Comparison of ENCODE assay signal across 1 cellular context in genomic region chr7:107169120-107170050, GRCh38.
TF ChIP-seq lines count a peak whose summit lies in the region.

No MANE protein-coding gene starts in this region.

TF ChIP-seq in HepG2, 621 proteins besides CTCF, POLR2A, EP300 and RAD21 (continued from another document and continues in another):
- TF ChIP-seq, protein P1, sequence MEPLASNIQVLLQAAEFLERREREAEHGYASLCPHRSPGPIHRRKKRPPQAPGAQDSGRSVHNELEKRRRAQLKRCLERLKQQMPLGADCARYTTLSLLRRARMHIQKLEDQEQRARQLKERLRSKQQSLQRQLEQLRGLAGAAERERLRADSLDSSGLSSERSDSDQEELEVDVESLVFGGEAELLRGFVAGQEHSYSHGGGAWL (CRISPR knock-in tag; IDR thresholded peaks at IDR 0.05): 0 out of 2 replicates have a peak, but pooled peaks have one; percentile 54
- no peak for TF ChIP-seq ATF1 (CRISPR knock-in tag; IDR thresholded peaks at IDR 0.05)
- TF ChIP-seq, protein P2, sequence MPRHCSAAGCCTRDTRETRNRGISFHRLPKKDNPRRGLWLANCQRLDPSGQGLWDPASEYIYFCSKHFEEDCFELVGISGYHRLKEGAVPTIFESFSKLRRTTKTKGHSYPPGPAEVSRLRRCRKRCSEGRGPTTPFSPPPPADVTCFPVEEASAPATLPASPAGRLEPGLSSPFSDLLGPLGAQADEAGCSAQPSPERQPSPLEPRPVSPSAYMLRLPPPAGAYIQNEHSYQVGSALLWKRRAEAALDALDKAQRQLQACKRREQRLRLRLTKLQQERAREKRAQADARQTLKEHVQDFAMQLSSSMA (CRISPR knock-in tag; IDR thresholded peaks at IDR 0.05): no peak
- TF ChIP-seq AKAP8 (CRISPR knock-in tag; IDR thresholded peaks at IDR 0.05): peak; percentile 92; the same call in 1 of the 2 replicates
- TF ChIP-seq ZNF75D (CRISPR knock-in tag; IDR thresholded peaks at IDR 0.05; ENCODE audit: borderline replicate concordance): no peak
- TF ChIP-seq, protein P3, sequence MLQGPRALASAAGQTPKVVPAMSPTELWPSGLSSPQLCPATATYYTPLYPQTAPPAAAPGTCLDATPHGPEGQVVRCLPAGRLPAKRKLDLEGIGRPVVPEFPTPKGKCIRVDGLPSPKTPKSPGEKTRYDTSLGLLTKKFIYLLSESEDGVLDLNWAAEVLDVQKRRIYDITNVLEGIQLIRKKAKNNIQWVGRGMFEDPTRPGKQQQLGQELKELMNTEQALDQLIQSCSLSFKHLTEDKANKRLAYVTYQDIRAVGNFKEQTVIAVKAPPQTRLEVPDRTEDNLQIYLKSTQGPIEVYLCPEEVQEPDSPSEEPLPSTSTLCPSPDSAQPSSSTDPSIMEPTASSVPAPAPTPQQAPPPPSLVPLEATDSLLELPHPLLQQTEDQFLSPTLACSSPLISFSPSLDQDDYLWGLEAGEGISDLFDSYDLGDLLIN (CRISPR knock-in tag; IDR thresholded peaks at IDR 0.05; ENCODE audit: borderline replicate concordance): no peak
- TF ChIP-seq SOX5 (CRISPR knock-in tag; IDR thresholded peaks at IDR 0.05; ENCODE audit: borderline replicate concordance): peak; percentile 72; the same call in 1 of the 2 replicates
- no peak for TF ChIP-seq KDM5B (CRISPR knock-in tag; IDR thresholded peaks at IDR 0.05; ENCODE audit: borderline replicate concordance)
- 0 out of 2 replicates have a peak, but pooled peaks have one; percentile 17 for TF ChIP-seq IRF1 (CRISPR knock-in tag; IDR thresholded peaks at IDR 0.05; ENCODE audit: low read depth)
- TF ChIP-seq, protein P4, sequence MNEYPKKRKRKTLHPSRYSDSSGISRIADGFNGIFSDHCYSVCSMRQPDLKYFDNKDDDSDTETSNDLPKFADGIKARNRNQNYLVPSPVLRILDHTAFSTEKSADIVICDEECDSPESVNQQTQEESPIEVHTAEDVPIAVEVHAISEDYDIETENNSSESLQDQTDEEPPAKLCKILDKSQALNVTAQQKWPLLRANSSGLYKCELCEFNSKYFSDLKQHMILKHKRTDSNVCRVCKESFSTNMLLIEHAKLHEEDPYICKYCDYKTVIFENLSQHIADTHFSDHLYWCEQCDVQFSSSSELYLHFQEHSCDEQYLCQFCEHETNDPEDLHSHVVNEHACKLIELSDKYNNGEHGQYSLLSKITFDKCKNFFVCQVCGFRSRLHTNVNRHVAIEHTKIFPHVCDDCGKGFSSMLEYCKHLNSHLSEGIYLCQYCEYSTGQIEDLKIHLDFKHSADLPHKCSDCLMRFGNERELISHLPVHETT (CRISPR knock-in tag; conservative IDR thresholded peaks at IDR 0.05): peak; percentile 85
- TF ChIP-seq, protein P5, sequence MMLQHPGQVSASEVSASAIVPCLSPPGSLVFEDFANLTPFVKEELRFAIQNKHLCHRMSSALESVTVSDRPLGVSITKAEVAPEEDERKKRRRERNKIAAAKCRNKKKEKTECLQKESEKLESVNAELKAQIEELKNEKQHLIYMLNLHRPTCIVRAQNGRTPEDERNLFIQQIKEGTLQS (CRISPR knock-in tag; IDR thresholded peaks at IDR 0.05): no peak
- peak; percentile 75 for TF ChIP-seq KLF6 (CRISPR knock-in tag; IDR thresholded peaks at IDR 0.05)
- TF ChIP-seq, protein P6, sequence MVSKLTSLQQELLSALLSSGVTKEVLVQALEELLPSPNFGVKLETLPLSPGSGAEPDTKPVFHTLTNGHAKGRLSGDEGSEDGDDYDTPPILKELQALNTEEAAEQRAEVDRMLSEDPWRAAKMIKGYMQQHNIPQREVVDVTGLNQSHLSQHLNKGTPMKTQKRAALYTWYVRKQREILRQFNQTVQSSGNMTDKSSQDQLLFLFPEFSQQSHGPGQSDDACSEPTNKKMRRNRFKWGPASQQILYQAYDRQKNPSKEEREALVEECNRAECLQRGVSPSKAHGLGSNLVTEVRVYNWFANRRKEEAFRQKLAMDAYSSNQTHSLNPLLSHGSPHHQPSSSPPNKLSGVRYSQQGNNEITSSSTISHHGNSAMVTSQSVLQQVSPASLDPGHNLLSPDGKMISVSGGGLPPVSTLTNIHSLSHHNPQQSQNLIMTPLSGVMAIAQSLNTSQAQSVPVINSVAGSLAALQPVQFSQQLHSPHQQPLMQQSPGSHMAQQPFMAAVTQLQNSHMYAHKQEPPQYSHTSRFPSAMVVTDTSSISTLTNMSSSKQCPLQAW (CRISPR knock-in tag; IDR thresholded peaks at IDR 0.05): peak; percentile 75
- no peak for TF ChIP-seq IKZF4 (CRISPR knock-in tag; IDR thresholded peaks at IDR 0.05; ENCODE audit: borderline replicate concordance, low read depth, not compliant biosample characterization)
- TF ChIP-seq, protein P7, sequence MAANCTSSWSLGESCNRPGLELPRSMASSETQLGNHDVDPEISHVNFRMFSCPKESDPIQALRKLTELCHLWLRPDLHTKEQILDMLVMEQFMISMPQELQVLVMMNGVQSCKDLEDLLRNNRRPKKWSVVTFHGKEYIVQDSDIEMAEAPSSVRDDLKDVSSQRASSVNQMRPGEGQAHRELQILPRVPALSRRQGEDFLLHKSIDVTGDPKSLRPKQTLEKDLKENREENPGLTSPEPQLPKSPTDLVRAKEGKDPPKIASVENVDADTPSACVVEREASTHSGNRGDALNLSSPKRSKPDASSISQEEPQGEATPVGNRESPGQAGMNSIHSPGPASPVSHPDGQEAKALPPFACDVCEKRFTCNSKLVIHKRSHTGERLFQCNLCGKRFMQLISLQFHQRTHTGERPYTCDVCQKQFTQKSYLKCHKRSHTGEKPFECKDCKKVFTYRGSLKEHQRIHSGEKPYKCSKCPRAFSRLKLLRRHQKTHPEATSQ (CRISPR knock-in tag; IDR thresholded peaks at IDR 0.05; ENCODE audit: borderline replicate concordance): 0 out of 2 replicates have a peak, but pooled peaks have one; percentile 52
- TF ChIP-seq ZKSCAN1 (IDR thresholded peaks at IDR 0.05; ENCODE audit: low read length): 0 out of 2 replicates have a peak, but pooled peaks have one; percentile 10
- TF ChIP-seq ZNF3 (CRISPR knock-in tag; IDR thresholded peaks at IDR 0.05): no peak
- TF ChIP-seq, protein P8, sequence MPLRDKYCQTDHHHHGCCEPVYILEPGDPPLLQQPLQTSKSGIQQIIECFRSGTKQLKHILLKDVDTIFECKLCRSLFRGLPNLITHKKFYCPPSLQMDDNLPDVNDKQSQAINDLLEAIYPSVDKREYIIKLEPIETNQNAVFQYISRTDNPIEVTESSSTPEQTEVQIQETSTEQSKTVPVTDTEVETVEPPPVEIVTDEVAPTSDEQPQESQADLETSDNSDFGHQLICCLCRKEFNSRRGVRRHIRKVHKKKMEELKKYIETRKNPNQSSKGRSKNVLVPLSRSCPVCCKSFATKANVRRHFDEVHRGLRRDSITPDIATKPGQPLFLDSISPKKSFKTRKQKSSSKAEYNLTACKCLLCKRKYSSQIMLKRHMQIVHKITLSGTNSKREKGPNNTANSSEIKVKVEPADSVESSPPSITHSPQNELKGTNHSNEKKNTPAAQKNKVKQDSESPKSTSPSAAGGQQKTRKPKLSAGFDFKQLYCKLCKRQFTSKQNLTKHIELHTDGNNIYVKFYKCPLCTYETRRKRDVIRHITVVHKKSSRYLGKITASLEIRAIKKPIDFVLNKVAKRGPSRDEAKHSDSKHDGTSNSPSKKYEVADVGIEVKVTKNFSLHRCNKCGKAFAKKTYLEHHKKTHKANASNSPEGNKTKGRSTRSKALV (CRISPR knock-in tag; IDR thresholded peaks at IDR 0.05): peak; percentile 67; the same call in 1 of the 2 replicates
- TF ChIP-seq ZNF251 (CRISPR knock-in tag; IDR thresholded peaks at IDR 0.05): no peak
- TF ChIP-seq ZNF83 (CRISPR knock-in tag; IDR thresholded peaks at IDR 0.05; ENCODE audit: borderline replicate concordance): no peak
- TF ChIP-seq GATAD2A (CRISPR knock-in tag; IDR thresholded peaks at IDR 0.05): peak; percentile 77
- TF ChIP-seq, protein P9, sequence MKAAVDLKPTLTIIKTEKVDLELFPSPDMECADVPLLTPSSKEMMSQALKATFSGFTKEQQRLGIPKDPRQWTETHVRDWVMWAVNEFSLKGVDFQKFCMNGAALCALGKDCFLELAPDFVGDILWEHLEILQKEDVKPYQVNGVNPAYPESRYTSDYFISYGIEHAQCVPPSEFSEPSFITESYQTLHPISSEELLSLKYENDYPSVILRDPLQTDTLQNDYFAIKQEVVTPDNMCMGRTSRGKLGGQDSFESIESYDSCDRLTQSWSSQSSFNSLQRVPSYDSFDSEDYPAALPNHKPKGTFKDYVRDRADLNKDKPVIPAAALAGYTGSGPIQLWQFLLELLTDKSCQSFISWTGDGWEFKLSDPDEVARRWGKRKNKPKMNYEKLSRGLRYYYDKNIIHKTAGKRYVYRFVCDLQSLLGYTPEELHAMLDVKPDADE (CRISPR knock-in tag; IDR thresholded peaks at IDR 0.05): no peak
- no peak for TF ChIP-seq CC2D1A (CRISPR knock-in tag; IDR thresholded peaks at IDR 0.05)
- no peak; the same call in 1 of the 2 replicates for TF ChIP-seq ZBTB10 (CRISPR knock-in tag; IDR thresholded peaks at IDR 0.05; ENCODE audit: borderline replicate concordance)
- no peak for TF ChIP-seq ZNF30 (CRISPR knock-in tag; IDR thresholded peaks at IDR 0.05)
- no peak for TF ChIP-seq CENPT (CRISPR knock-in tag; IDR thresholded peaks at IDR 0.05; ENCODE audit: low read depth)
- TF ChIP-seq, protein P10, sequence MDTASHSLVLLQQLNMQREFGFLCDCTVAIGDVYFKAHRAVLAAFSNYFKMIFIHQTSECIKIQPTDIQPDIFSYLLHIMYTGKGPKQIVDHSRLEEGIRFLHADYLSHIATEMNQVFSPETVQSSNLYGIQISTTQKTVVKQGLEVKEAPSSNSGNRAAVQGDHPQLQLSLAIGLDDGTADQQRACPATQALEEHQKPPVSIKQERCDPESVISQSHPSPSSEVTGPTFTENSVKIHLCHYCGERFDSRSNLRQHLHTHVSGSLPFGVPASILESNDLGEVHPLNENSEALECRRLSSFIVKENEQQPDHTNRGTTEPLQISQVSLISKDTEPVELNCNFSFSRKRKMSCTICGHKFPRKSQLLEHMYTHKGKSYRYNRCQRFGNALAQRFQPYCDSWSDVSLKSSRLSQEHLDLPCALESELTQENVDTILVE (CRISPR knock-in tag; IDR thresholded peaks at IDR 0.05): peak; percentile 67
- no peak for TF ChIP-seq HOXA7 (CRISPR knock-in tag; IDR thresholded peaks at IDR 0.05)
- peak; percentile 45; the same call in 1 of the 2 replicates for TF ChIP-seq ZZZ3 (CRISPR knock-in tag; IDR thresholded peaks at IDR 0.05; ENCODE audit: borderline replicate concordance)
- TF ChIP-seq, protein P11, sequence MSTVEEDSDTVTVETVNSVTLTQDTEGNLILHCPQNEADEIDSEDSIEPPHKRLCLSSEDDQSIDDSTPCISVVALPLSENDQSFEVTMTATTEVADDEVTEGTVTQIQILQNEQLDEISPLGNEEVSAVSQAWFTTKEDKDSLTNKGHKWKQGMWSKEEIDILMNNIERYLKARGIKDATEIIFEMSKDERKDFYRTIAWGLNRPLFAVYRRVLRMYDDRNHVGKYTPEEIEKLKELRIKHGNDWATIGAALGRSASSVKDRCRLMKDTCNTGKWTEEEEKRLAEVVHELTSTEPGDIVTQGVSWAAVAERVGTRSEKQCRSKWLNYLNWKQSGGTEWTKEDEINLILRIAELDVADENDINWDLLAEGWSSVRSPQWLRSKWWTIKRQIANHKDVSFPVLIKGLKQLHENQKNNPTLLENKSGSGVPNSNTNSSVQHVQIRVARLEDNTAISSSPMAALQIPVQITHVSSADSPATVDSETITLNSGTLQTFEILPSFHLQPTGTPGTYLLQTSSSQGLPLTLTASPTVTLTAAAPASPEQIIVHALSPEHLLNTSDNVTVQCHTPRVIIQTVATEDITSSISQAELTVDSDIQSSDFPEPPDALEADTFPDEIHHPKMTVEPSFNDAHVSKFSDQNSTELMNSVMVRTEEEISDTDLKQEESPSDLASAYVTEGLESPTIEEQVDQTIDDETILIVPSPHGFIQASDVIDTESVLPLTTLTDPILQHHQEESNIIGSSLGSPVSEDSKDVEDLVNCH (CRISPR knock-in tag; IDR thresholded peaks at IDR 0.05): no peak
